ENCODE assay signal across 8 cellular contexts in the genomic region with DNA sequence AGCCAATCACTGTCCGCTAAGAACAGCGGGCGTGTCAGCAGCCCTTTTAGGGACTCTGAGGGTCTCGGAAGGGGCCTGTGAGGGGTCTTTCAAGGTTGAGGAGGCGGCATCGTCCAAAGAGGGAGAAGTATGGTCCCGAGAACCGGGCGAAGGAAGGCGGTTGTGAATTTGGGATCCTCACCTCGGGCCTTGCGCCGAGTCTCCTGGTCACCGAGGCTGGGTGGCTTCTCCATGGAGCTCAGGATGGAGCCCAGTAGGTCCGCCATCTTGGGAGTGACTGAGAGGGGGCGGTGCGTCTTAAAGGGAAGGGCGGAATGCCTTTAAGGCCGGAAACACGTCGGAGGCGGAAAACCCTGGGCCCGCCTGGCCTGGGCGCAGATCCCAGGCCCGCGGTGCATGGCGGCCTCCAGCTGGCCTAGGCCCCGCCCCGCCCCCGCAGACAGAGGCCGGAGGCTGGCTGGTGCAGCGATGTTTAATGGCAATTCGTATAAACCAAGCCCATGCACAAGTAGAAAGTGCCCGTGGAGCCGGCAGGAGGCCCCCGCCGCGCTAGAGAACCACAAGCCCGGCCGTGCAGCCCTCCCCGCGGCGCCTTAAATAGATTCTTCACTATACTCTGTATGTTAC. TPM values are rescaled to one million over a fixed set of nuclear protein-coding genes. Genes with fewer than 3 reads are reported as not detected.
A peak's percentile ranks its signal among the peaks of the same experiment; 100 is the strongest.
DNase-seq lines count a peak whose midpoint lies in the region; TF ChIP-seq lines count a peak whose summit lies in the region.

A gene with protein sequence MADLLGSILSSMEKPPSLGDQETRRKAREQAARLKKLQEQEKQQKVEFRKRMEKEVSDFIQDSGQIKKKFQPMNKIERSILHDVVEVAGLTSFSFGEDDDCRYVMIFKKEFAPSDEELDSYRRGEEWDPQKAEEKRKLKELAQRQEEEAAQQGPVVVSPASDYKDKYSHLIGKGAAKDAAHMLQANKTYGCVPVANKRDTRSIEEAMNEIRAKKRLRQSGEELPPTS (minus strand): TSS at position 279 of the 627 bp plus-strand sequence. CDS start 13 bp downstream, at position 266.

- H3K27ac ChIP-seq in neural progenitor cell (peak within 1 kb of the TSS; percentile 93), stomach smooth muscle (ENCODE audit: low read length) (peak within 1 kb of the TSS; percentile 96)

- H3K9me3 ChIP-seq in HAP-1 (0 out of 2 replicates have a peak, but pooled peaks cover 6% of the 10 kb centered on the region), MG63 (no peaks in the 10 kb centered on the region), neural progenitor cell (ENCODE audit: low read depth) (no peaks in the 10 kb centered on the region), stomach smooth muscle (ENCODE audit: control insufficient read depth in 2 of 2, low read length in 2 of 2) (no peaks in the 10 kb centered on the region)

- H3K36me3 ChIP-seq in HAP-1 (replicated peaks) (peaks cover 39% of the 10 kb centered on the region), MG63 (peaks cover 42% of the 10 kb centered on the region), neural progenitor cell (no peaks in the 10 kb centered on the region), stomach smooth muscle (ENCODE audit: control insufficient read depth in 2 of 2, insufficient read depth in 2 of 2, low read length in 2 of 2) (peaks cover 13 to 16% of the 10 kb centered on the region in 2 donors)

- H3K4me3 Mint-ChIP-seq in neural progenitor cell, result no peak within 1 kb of the TSS

- no peaks in the 10 kb centered on the region for H3K27me3 ChIP-seq in HAP-1 (ENCODE audit: low read depth)
- H3K27me3 ChIP-seq in MG63, result no peaks in the 10 kb centered on the region
- peaks cover 1% of the 10 kb centered on the region for H3K27me3 ChIP-seq in neural progenitor cell
- no peaks in the 10 kb centered on the region for H3K27me3 ChIP-seq in stomach smooth muscle (ENCODE audit: control insufficient read depth in 1 of 2, insufficient read depth in 2 of 2, low read length in 2 of 2)

- peak within 1 kb of the TSS; percentile 86 for H3K4me3 ChIP-seq in HAP-1
- H3K4me3 ChIP-seq in MG63, result peak within 1 kb of the TSS; percentile 77
- peak within 1 kb of the TSS; percentile 94 for H3K4me3 ChIP-seq in fibroblast of villous mesenchyme (ENCODE audit: low read depth, low read length)
- peak within 1 kb of the TSS; percentile 65 for H3K4me3 ChIP-seq in neural progenitor cell
- H3K4me3 ChIP-seq in stomach smooth muscle (ENCODE audit: low read length in 2 of 2), result peak within 1 kb of the TSS; percentile 89 to 96

- in situ Hi-C loops in G401 (cut with HindIII; ENCODE audit: low sequenced_read_pairs) (no loop called here), HAP-1 (cut with MboI; ENCODE audit: low sequenced_read_pairs) (no loop called here)

- peak within 1 kb of the TSS; percentile 95 for H3K4me2 ChIP-seq in neural progenitor cell

- H2AFZ ChIP-seq in neural progenitor cell (replicated peaks), result peak within 1 kb of the TSS; percentile 78

- DNase-seq in G401 (ENCODE audit: low spot score), result peak; percentile 99
- DNase-seq in HAP-1 (ENCODE audit: low spot score in 2 of 2), result peak; percentile 87 to 94
- DNase-seq in MG63, result peak; percentile 85
- peak; percentile 78 for DNase-seq in SIG-M5 (lab: John Stamatoyannopoulos, UW)
- peak; percentile 78 for DNase-seq in activated gamma-delta T cell (lab: John Stamatoyannopoulos, UW)
- peak; percentile 99 for DNase-seq in fibroblast of villous mesenchyme (ENCODE audit: low read depth)
- DNase-seq in neural progenitor cell (ENCODE audit: low spot score), result peak; percentile 97

- no peak for TF ChIP-seq CTCF in fibroblast of villous mesenchyme (IDR thresholded peaks at IDR 0.05; ENCODE audit: insufficient read depth, low read depth, low read length)
- no peak for TF ChIP-seq CTCF in neural progenitor cell (IDR thresholded peaks at IDR 0.05)

- H3K27ac Mint-ChIP-seq in neural progenitor cell, result no peak within 1 kb of the TSS

- peaks cover 22% of the 10 kb centered on the region for H3K36me3 Mint-ChIP-seq in neural progenitor cell

- peaks cover 30% of the 10 kb centered on the region for H4K20me1 ChIP-seq in neural progenitor cell (ENCODE audit: low read depth)

- H3K9me3 Mint-ChIP-seq in neural progenitor cell, result peaks cover 7% of the 10 kb centered on the region

- H3K4me1 ChIP-seq in HAP-1 (peaks cover 17% of the 10 kb centered on the region), neural progenitor cell (peaks cover 14% of the 10 kb centered on the region), stomach smooth muscle (ENCODE audit: control insufficient read depth, insufficient read depth, low read length) (peaks cover 36% of the 10 kb centered on the region)

- peaks cover 38% of the 10 kb centered on the region for H3K79me2 ChIP-seq in neural progenitor cell (ENCODE audit: low read depth)

- peaks cover 8% of the 10 kb centered on the region for H3K27me3 Mint-ChIP-seq in neural progenitor cell (ENCODE audit: insufficient read depth, low read depth)

- H3K4me1 Mint-ChIP-seq in neural progenitor cell, result peaks cover 32% of the 10 kb centered on the region

- peak within 1 kb of the TSS; percentile 79 for H3K9ac ChIP-seq in neural progenitor cell
- peak within 1 kb of the TSS; percentile 93 to 98 for H3K9ac ChIP-seq in stomach smooth muscle (ENCODE audit: low read length in 2 of 2)

- peaks cover 30% of the 10 kb centered on the region for H3F3A ChIP-seq in neural progenitor cell (ENCODE audit: low read depth)

RNA-seq across cellular contexts. Expression of the gene that starts here (rescaled TPM):
- 32.3 and 59.7 TPM in 2 replicates for total RNA-seq in G401 (2014; rRNA removed; shearing (Covaris generic))
- 32.2 and 88.3 TPM in 2 replicates for total RNA-seq in MG63 (2014; rRNA removed; shearing (Covaris generic); ENCODE audit: low replicate concordance)
- total RNA-seq in fibroblast of villous mesenchyme (34.5 and 39.0 TPM in 2 replicates), neural progenitor cell (ENCODE audit: low replicate concordance) (79.7 and 97.6 TPM in 2 replicates)

Comparison
In these comparisons a context has a peak if more than half of its experiments do, and no peak if none do; other contexts are left out.
1. Peak in every context shown above with its lines: DNase-seq, H3K4me3 ChIP-seq and H3K27ac ChIP-seq.